ENCODE assay signal across 1 cellular context in the genomic region with DNA sequence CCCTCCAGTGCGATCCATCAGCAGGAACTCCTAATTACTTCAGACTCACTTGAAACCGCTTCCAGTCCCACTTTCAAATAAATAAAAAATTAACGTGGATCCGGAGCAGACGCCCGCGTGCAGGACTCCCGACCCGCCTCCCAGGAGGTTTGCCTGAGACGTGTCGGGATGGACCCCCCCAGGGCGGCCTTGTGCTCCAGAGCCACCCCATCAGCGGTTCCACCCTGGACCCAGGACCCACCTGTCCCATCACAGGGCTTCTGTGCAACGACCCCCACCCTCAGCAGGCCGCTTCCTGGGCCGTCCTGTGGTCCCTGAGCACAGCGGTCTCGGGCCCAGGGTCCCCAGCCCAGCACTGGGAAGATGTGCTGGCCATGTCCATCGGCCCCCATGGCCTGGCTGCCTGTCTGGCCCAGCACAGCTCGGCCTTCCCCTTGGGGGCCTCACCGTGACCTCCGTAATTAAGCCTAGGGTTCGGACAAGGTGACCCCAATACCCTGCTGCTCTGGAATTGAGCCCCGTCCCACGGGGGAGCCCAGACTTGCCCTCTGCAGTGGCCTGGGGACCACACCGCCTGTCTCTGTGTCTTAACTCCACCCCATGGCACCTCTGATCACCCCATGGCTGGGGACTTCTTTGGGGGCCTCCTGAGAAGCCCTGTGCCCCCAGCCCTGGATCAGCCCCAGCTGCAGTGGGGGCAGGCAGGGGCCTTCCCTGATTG.
TF ChIP-seq lines count a peak whose summit lies in the region.

No MANE protein-coding gene starts in this region.

TF ChIP-seq in H1, 55 proteins besides CTCF, POLR2A, EP300 and RAD21:
- no peak for TF ChIP-seq CREB1 (IDR thresholded peaks at IDR 0.05)
- TF ChIP-seq FOSL1 (IDR thresholded peaks at IDR 0.05; ENCODE audit: insufficient read depth, low read depth, low read length), result no peak
- TF ChIP-seq GABPA (IDR thresholded peaks at IDR 0.05; ENCODE audit: borderline replicate concordance, insufficient read depth, low read length), result no peak
- no peak for TF ChIP-seq POLR2AphosphoS5 (IDR thresholded peaks at IDR 0.05; ENCODE audit: low read depth, low read length)
- no peak for TF ChIP-seq CBX8 (IDR thresholded peaks at IDR 0.05; ENCODE audit: borderline replicate concordance, low read depth, low read length)
- no peak for TF ChIP-seq BACH1 (IDR thresholded peaks at IDR 0.05; ENCODE audit: low read length)
- TF ChIP-seq TBP (IDR thresholded peaks at IDR 0.05; ENCODE audit: low read depth, low read length), result no peak
- no peak for TF ChIP-seq EGR1 (IDR thresholded peaks at IDR 0.05; ENCODE audit: borderline replicate concordance, low read depth, low read length)
- TF ChIP-seq SAP30 (IDR thresholded peaks at IDR 0.05; ENCODE audit: insufficient read depth, insufficient replicate concordance, low read length), result no peak
- TF ChIP-seq KDM5A (IDR thresholded peaks at IDR 0.05; ENCODE audit: low read length), result no peak
- TF ChIP-seq TCF12 (IDR thresholded peaks at IDR 0.05; ENCODE audit: low read depth, low read length), result no peak
- no peak for TF ChIP-seq CEBPB (IDR thresholded peaks at IDR 0.05; ENCODE audit: low read depth, low read length)
- no peak for TF ChIP-seq GTF2F1 (IDR thresholded peaks at IDR 0.05; ENCODE audit: borderline replicate concordance, low read depth, low read length)
- TF ChIP-seq TAF7 (optimal IDR thresholded peaks at IDR 0.05; ENCODE audit: borderline replicate concordance, low read depth, low read length), result no peak
- no peak for TF ChIP-seq CBX5 (IDR thresholded peaks at IDR 0.05; ENCODE audit: low read depth, low read length)
- no peak for TF ChIP-seq ATF2 (IDR thresholded peaks at IDR 0.05; ENCODE audit: low read length)
- no peak for TF ChIP-seq CHD1 (IDR thresholded peaks at IDR 0.05; ENCODE audit: low read depth, low read length)
